29 cellular contexts compared by ENCODE assay signal in genomic region chr14:75685910-75686309, GRCh38.
"Had no signal": no experiment of that assay in that cellular context is flagged by ENCODE, and none has a peak within 500 bp of the region (broad histone marks: within the 10 kb centered on the region; RNA-seq: fewer than 3 reads in every experiment).

No MANE protein-coding gene starts in this region.

- H3K9me3 ChIP-seq: ovary, psoas muscle, right lobe of liver, sigmoid colon, stomach, thoracic aorta, thyroid gland, tibial nerve, upper lobe of left lung, vagina had no signal

- H3K27me3 Mint-ChIP-seq: naive thymus-derived CD8-positive, alpha-beta T cell; natural killer cell treated with Interleukin-12 subunit alpha and Interleukin-12 subunit beta and Interleukin-15 and Interleukin-18, amount 100 ng/mL, for 72 hours; progenitor cell of endocrine pancreas; stimulated activated naive B cell treated with anti-CD40 and anti-IgM and Interleukin-4, amounts not matched to agents 10 μg/mL and 1 μg/mL and 100 μg/mL, for 72 hours; stimulated activated naive CD8-positive, alpha-beta T cell treated with anti-CD3 and anti-CD28 coated beads, Interleukin-15, Interleukin-2, amounts not matched to agents 100 ng/mL and 50 ng/mL, for 24 hours had no signal

- H3K4me3 ChIP-seq: ovary, psoas muscle, right lobe of liver, sigmoid colon, stomach, thoracic aorta, thyroid gland, tibial nerve, upper lobe of left lung, vagina had no signal

- H3K36me3 ChIP-seq: ovary had no signal

- H3K79me2 ChIP-seq: parathyroid adenoma had no signal

- H3K27me3 ChIP-seq: ovary, right lobe of liver, sigmoid colon, stomach, thyroid gland, tibial nerve, upper lobe of left lung, vagina had no signal

- H3K4me1 Mint-ChIP-seq: nephron progenitor cell; neural crest cell; stimulated activated effector memory CD8-positive, alpha-beta T cell treated with anti-CD3 and anti-CD28 coated beads, Interleukin-12 subunit alpha, Interleukin-12 subunit beta, amount 100 ng/mL, for 72 hours had no signal

- H3K9ac ChIP-seq: parathyroid adenoma had no signal

- H3K27ac Mint-ChIP-seq: natural killer cell treated with Interleukin-12 subunit alpha and Interleukin-12 subunit beta and Interleukin-15 and Interleukin-18, amount 100 ng/mL, for 72 hours; nephron progenitor cell; progenitor cell of endocrine pancreas; stimulated activated effector memory CD8-positive, alpha-beta T cell treated with anti-CD3 and anti-CD28 coated beads, Interleukin-12 subunit alpha, Interleukin-12 subunit beta, amount 100 ng/mL, for 72 hours; stimulated activated naive B cell treated with anti-CD40 and anti-IgM and Interleukin-4, amounts not matched to agents 10 μg/mL and 1 μg/mL and 100 μg/mL, for 72 hours; stimulated activated naive CD8-positive, alpha-beta T cell treated with anti-CD3 and anti-CD28 coated beads, Interleukin-15, Interleukin-2, amounts not matched to agents 100 ng/mL and 50 ng/mL, for 24 hours had no signal

- H3K27ac ChIP-seq: ovary, parathyroid adenoma, psoas muscle, right lobe of liver, sigmoid colon, stomach, thoracic aorta, thyroid gland, tibial nerve, upper lobe of left lung, vagina had no signal

- H3K9me3 Mint-ChIP-seq: naive thymus-derived CD8-positive, alpha-beta T cell; natural killer cell treated with Interleukin-12 subunit alpha and Interleukin-12 subunit beta and Interleukin-15 and Interleukin-18, amount 100 ng/mL, for 72 hours; nephron progenitor cell; neural crest cell; stimulated activated effector memory CD8-positive, alpha-beta T cell treated with anti-CD3 and anti-CD28 coated beads, Interleukin-12 subunit alpha, Interleukin-12 subunit beta, amount 100 ng/mL, for 72 hours; stimulated activated naive B cell treated with anti-CD40 and anti-IgM and Interleukin-4, amounts not matched to agents 10 μg/mL and 1 μg/mL and 100 μg/mL, for 72 hours; stimulated activated naive CD8-positive, alpha-beta T cell treated with anti-CD3 and anti-CD28 coated beads, Interleukin-15, Interleukin-2, amounts not matched to agents 100 ng/mL and 50 ng/mL, for 24 hours had no signal

- H3K4me1 ChIP-seq: parathyroid adenoma, psoas muscle, sigmoid colon, thyroid gland, tibial nerve, upper lobe of left lung, vagina had no signal

- H3K4me3 Mint-ChIP-seq: naive thymus-derived CD8-positive, alpha-beta T cell; natural killer cell treated with Interleukin-12 subunit alpha and Interleukin-12 subunit beta and Interleukin-15 and Interleukin-18, amount 100 ng/mL, for 72 hours; nephron progenitor cell; neural crest cell; stimulated activated effector memory CD8-positive, alpha-beta T cell treated with anti-CD3 and anti-CD28 coated beads, Interleukin-12 subunit alpha, Interleukin-12 subunit beta, amount 100 ng/mL, for 72 hours; stimulated activated naive B cell treated with anti-CD40 and anti-IgM and Interleukin-4, amounts not matched to agents 10 μg/mL and 1 μg/mL and 100 μg/mL, for 72 hours; stimulated activated naive CD8-positive, alpha-beta T cell treated with anti-CD3 and anti-CD28 coated beads, Interleukin-15, Interleukin-2, amounts not matched to agents 100 ng/mL and 50 ng/mL, for 24 hours had no signal

- DNase-seq: naive thymus-derived CD8-positive, alpha-beta T cell; nephron progenitor cell; occipital lobe; ovary; posterior cingulate gyrus; psoas muscle; right cardiac atrium; right lobe of liver; sigmoid colon; small intestine; stimulated activated CD4-positive, alpha-beta T cell treated with anti-CD3 and anti-CD28 coated beads, Interleukin-15, amount 100 ng/mL, for 24 hours; stimulated activated CD4-positive, alpha-beta T cell treated with anti-CD3 and anti-CD28 coated beads, Interleukin-2, amount 100 ng/mL, for 24 hours; stimulated activated CD4-positive, alpha-beta T cell treated with anti-CD3 and anti-CD28 coated beads, Interleukin-2, amount 100 ng/mL, for 48 hours; stimulated activated CD4-positive, alpha-beta T cell treated with anti-CD3 and anti-CD28 coated beads, Interleukin-4, amount 100 ng/mL, for 24 hours; stimulated activated naive B cell treated with anti-CD40 and anti-IgM and Interleukin-4, amounts not matched to agents 10 μg/mL and 1 μg/mL and 100 μg/mL, for 72 hours; stimulated activated naive CD4-positive, alpha-beta T cell treated with Interleukin-2 at 50 U/mL for 16 hours; stomach; thyroid gland; upper lobe of left lung had no signal

- FAIRE-seq: small intestine, urothelium cell line had no signal

- ATAC-seq: naive thymus-derived CD8-positive, alpha-beta T cell; natural killer cell treated with Interleukin-12 subunit alpha and Interleukin-12 subunit beta and Interleukin-15 and Interleukin-18, amount 100 ng/mL, for 72 hours; psoas muscle; right cardiac atrium; stimulated activated effector memory CD8-positive, alpha-beta T cell treated with anti-CD3 and anti-CD28 coated beads, Interleukin-12 subunit alpha, Interleukin-12 subunit beta, amount 100 ng/mL, for 72 hours; stimulated activated naive B cell treated with anti-CD40 and anti-IgM and Interleukin-4, amounts not matched to agents 10 μg/mL and 1 μg/mL and 100 μg/mL, for 72 hours had no signal

- H2AFZ ChIP-seq: parathyroid adenoma had no signal
